ENCODE assay signal across 19 cellular contexts in the genomic region with DNA sequence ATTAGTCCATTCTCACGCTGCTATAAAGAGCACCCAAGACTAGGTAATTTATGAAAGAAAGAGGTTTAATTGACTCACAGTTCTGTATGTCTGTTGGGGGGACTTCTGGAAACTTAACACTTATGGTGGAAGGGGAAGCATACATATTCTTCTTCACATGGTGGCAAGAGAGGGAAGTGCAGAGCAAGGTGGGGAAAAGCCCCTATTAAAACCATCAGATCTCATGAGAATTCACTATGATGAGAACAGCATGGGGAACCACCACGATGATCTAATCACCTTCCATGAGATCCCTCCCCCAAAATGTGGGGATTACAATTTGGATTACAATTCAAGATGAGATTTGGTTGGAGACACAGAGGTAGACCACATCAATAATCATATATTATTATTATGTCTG.
"Had no signal": no experiment of that assay in that cellular context is flagged by ENCODE, and none has a peak within 500 bp of the region (broad histone marks: within the 10 kb centered on the region; RNA-seq: fewer than 3 reads in every experiment).

No MANE protein-coding gene starts in this region.

- H3K27me3 ChIP-seq: left lung, tibial nerve, vagina had no signal

- ATAC-seq: left lung; mucosa of descending colon; natural killer cell treated with Interleukin-12 subunit alpha and Interleukin-12 subunit beta and Interleukin-15 and Interleukin-18, amount 100 ng/mL, for 72 hours; stimulated activated effector memory CD8-positive, alpha-beta T cell treated with anti-CD3 and anti-CD28 coated beads, Interleukin-12 subunit alpha, Interleukin-12 subunit beta, amount 100 ng/mL, for 72 hours had no signal

- DNase-seq: activated CD4-positive, alpha-beta memory T cell treated with anti-CD3 and anti-CD28 coated beads for 36 hours; activated CD8-positive, alpha-beta memory T cell treated with anti-CD3 and anti-CD28 coated beads, Interleukin-2, amount 50 U/mL, for 4 hours; activated gamma-delta T cell treated with Interleukin-2 at 50 U/mL for 16 hours; central memory CD4-positive, alpha-beta T cell; foreskin fibroblast; hippocampal formation; kidney; mucosa of descending colon; posterior cingulate gyrus; substantia nigra; T-helper 9 cell had no signal

- H3K9me3 ChIP-seq: left lung, mucosa of descending colon, tibial nerve, vagina had no signal

- H3K4me1 ChIP-seq: left lung, tibial nerve, vagina had no signal

- H3K9me3 Mint-ChIP-seq: activated CD4-positive, alpha-beta memory T cell treated with anti-CD3 and anti-CD28 coated beads for 36 hours; brain; natural killer cell treated with Interleukin-12 subunit alpha and Interleukin-12 subunit beta and Interleukin-15 and Interleukin-18, amount 100 ng/mL, for 72 hours; stimulated activated effector memory CD8-positive, alpha-beta T cell treated with anti-CD3 and anti-CD28 coated beads, Interleukin-12 subunit alpha, Interleukin-12 subunit beta, amount 100 ng/mL, for 72 hours had no signal

- H3K4me1 Mint-ChIP-seq: brain had no signal

- H3K27ac ChIP-seq: coronary artery, left lung, tibial nerve, vagina had no signal

- H3K27ac Mint-ChIP-seq: activated CD4-positive, alpha-beta memory T cell treated with anti-CD3 and anti-CD28 coated beads for 36 hours; activated naive CD8-positive, alpha-beta T cell; brain; natural killer cell treated with Interleukin-12 subunit alpha and Interleukin-12 subunit beta and Interleukin-15 and Interleukin-18, amount 100 ng/mL, for 72 hours; stimulated activated effector memory CD8-positive, alpha-beta T cell treated with anti-CD3 and anti-CD28 coated beads, Interleukin-12 subunit alpha, Interleukin-12 subunit beta, amount 100 ng/mL, for 72 hours had no signal

- H3K4me3 Mint-ChIP-seq: activated CD4-positive, alpha-beta memory T cell treated with anti-CD3 and anti-CD28 coated beads for 36 hours; activated naive CD8-positive, alpha-beta T cell; brain; natural killer cell treated with Interleukin-12 subunit alpha and Interleukin-12 subunit beta and Interleukin-15 and Interleukin-18, amount 100 ng/mL, for 72 hours; stimulated activated effector memory CD8-positive, alpha-beta T cell treated with anti-CD3 and anti-CD28 coated beads, Interleukin-12 subunit alpha, Interleukin-12 subunit beta, amount 100 ng/mL, for 72 hours had no signal

- H3K27me3 Mint-ChIP-seq: activated CD4-positive, alpha-beta memory T cell treated with anti-CD3 and anti-CD28 coated beads for 36 hours; activated naive CD8-positive, alpha-beta T cell; brain; natural killer cell treated with Interleukin-12 subunit alpha and Interleukin-12 subunit beta and Interleukin-15 and Interleukin-18, amount 100 ng/mL, for 72 hours had no signal

- H3K4me3 ChIP-seq: coronary artery, left lung, mucosa of descending colon, tibial nerve, vagina had no signal
